ENCODE assay signal across 15 cellular contexts in the genomic region with DNA sequence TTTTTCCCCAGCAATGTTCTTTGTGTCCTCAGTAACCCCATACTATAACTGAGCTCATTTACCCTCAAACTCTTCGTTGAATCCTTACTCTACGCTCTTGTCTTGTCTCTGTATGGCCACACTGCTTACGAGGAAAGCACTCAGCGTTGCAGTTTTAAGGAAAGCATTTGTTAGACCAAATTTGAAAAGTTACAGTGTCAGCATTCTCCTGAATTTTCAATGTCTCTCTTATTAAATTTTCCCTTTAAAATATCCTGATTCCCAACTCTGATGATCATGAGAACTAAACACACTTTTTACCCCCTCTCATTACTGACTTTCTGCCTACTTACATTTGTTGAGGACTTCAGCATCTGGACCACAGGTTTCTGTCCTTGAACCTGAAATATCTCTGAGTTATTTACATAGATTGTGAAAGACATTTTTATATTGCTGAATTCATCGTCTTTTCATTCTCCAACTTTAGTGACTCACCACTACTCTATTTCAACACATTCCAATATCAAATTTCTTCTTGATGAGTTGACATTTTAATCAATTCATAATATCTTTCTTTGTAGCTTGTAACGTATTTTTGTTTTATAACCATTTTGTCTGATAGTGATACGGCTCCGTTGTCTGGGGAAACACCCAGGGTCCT. TPM values are rescaled to one million over a fixed set of nuclear protein-coding genes. Genes with fewer than 3 reads are reported as not detected.
DNase-seq lines count a peak whose midpoint lies in the region; FAIRE-seq and TF ChIP-seq lines count a peak whose summit lies in the region.
"Had no signal": no experiment of that assay in that cellular context is flagged by ENCODE, and none has a peak within 500 bp of the region (broad histone marks: within the 10 kb centered on the region; RNA-seq: fewer than 3 reads in every experiment).

No MANE protein-coding gene starts in this region.

- DNase-seq in AG10803 (ENCODE audit: low read depth) (peak; percentile 62), bronchial epithelial cell (ENCODE audit: low read depth) (peak; percentile 90), NCI-H524 treated with DMSO at 0.1 percent for 48 hours (lab: John Stamatoyannopoulos, UW) (no peak), frontal cortex (ENCODE audit: low spot score in 2 of 2) (no peak), NCI-H2196 treated with DMSO at 0.1 percent for 48 hours (lab: John Stamatoyannopoulos, UW; ENCODE audit: unreplicated experiment) (no peak)
- no peak for DNase-seq in activated effector memory CD4-positive, alpha-beta T cell treated with anti-CD3 and anti-CD28 coated beads, Interleukin-2, amount 50 U/mL, for 16 hours
- DNase-seq: activated CD4-positive, alpha-beta memory T cell treated with anti-CD3 and anti-CD28 coated beads for 36 hours; BE2C; brain microvascular endothelial cell; DMS79 treated with DMSO at 0.1 percent for 48 hours; NCI-H1417 treated with DMSO at 0.1 percent for 48 hours; psoas muscle; stimulated activated CD4-positive, alpha-beta T cell treated with anti-CD3 and anti-CD28 coated beads, Interleukin-4, amount 100 ng/mL, for 1 hour had no signal

- H3K27ac ChIP-seq in HUES64 (ENCODE audit: low read depth, low read length) (peak overlapping the region; percentile 93), iPS-18a (ENCODE audit: low read length) (peak overlapping the region; percentile 97)
- H3K27ac ChIP-seq: psoas muscle had no signal

- H3K36me3 ChIP-seq in HUES64 (ENCODE audit: insufficient read depth, low read length) (no peaks in the 10 kb centered on the region), bronchial epithelial cell (ENCODE audit: control insufficient read depth, insufficient read depth, low read length) (no peaks in the 10 kb centered on the region), iPS-18a (ENCODE audit: control insufficient read depth, low read depth, low read length) (no peaks in the 10 kb centered on the region)
- H3K36me3 ChIP-seq: BE2C, brain microvascular endothelial cell had no signal

- H3K27me3 ChIP-seq in HUES64 (ENCODE audit: insufficient read depth, low read length) (no peaks in the 10 kb centered on the region), bronchial epithelial cell (ENCODE audit: control insufficient read depth, insufficient read depth, low read length) (no peaks in the 10 kb centered on the region), iPS-18a (ENCODE audit: control insufficient read depth, insufficient read depth, low read length) (no peaks in the 10 kb centered on the region)
- H3K27me3 ChIP-seq: BE2C, brain microvascular endothelial cell had no signal

- peaks cover 12% of the 10 kb centered on the region; the same call in 1 of the 2 replicates for H3K9me3 ChIP-seq in HUES64 (ENCODE audit: insufficient read depth, low read depth, low read length)
- H3K9me3 ChIP-seq in iPS-18a (ENCODE audit: control insufficient read depth, low read depth, low read length): peaks cover 5% of the 10 kb centered on the region
- H3K9me3 ChIP-seq: BE2C had no signal

- FAIRE-seq in bronchial epithelial cell (lab: Jason Lieb, UNC) (no peak), frontal cortex (lab: Jason Lieb, UNC) (no peak)

- H3K4me1 ChIP-seq in HUES64 (ENCODE audit: insufficient read depth, low read length) (peaks cover 38% of the 10 kb centered on the region), iPS-18a (ENCODE audit: control insufficient read depth, low read depth, low read length) (peaks cover 35% of the 10 kb centered on the region)
- H3K4me1 ChIP-seq: BE2C, psoas muscle had no signal

- H3K4me3 ChIP-seq in AG10803 (ENCODE audit: low read length): no peak overlapping the region
- peak overlapping the region; percentile 24; the same call in 1 of the 2 replicates for H3K4me3 ChIP-seq in HUES64 (ENCODE audit: low read length)
- no peak overlapping the region for H3K4me3 ChIP-seq in bronchial epithelial cell (ENCODE audit: low read depth, low read length)
- H3K4me3 ChIP-seq in iPS-18a (ENCODE audit: low read length): peak overlapping the region; percentile 48
- H3K4me3 ChIP-seq: psoas muscle had no signal

- 75% methylated on average over 7 of the region's 8 CpGs for WGBS in HUES64

- TF ChIP-seq CTCF in AG10803 (conservative IDR thresholded peaks at IDR 0.05; ENCODE audit: low read length) (no peak), bronchial epithelial cell (IDR thresholded peaks at IDR 0.05; ENCODE audit: insufficient read depth, low read length, severe bottlenecking) (no peak)

- peak overlapping the region; percentile 18 for H3K9ac ChIP-seq in HUES64 (ENCODE audit: low read depth, low read length)
- peak overlapping the region; percentile 65 for H3K9ac ChIP-seq in iPS-18a (ENCODE audit: low read length)

RNA-seq across cellular contexts. Expression of a gene that starts 19.8 kb away (rescaled TPM):
- polyA plus RNA-seq in HUES64 (2013, experiment 1 of 2): 2.9 TPM
- 2.5 TPM for polyA plus RNA-seq in HUES64 (2013, experiment 2 of 2)
- total RNA-seq in bronchial epithelial cell: 1.1 and 3.6 TPM in 2 replicates
- total RNA-seq in frontal cortex: 1.2 TPM
- polyA plus RNA-seq: psoas muscle had no signal

Comparison
In these comparisons a context has a peak if more than half of its experiments do, and no peak if none do; other contexts are left out.
1. DNase-seq: peak in AG10803 (single experiment) and bronchial epithelial cell (single experiment); none in activated effector memory CD4-positive, alpha-beta T cell treated with anti-CD3 and anti-CD28 coated beads, Interleukin-2, amount 50 U/mL, for 16 hours (single experiment), NCI-H524 treated with DMSO at 0.1 percent for 48 hours (single experiment), frontal cortex (0 of 2) and NCI-H2196 treated with DMSO at 0.1 percent for 48 hours (single experiment).
2. H3K4me3 ChIP-seq: peak in HUES64 (single experiment) and iPS-18a (single experiment); none in AG10803 (single experiment) and bronchial epithelial cell (single experiment).